8 cellular contexts compared by ENCODE assay signal in genomic region chr9:110255417-110256141, GRCh38. TPM values are rescaled to one million over a fixed set of nuclear protein-coding genes. Genes with fewer than 3 reads are reported as not detected.
DNase-seq lines count a peak whose midpoint lies in the region; ATAC-seq and TF ChIP-seq lines count a peak whose summit lies in the region.

No MANE protein-coding gene starts in this region.

- TF ChIP-seq EP300 in SK-N-SH (IDR thresholded peaks at IDR 0.05; ENCODE audit: borderline replicate concordance in 1 of 2, low read depth in 1 of 2, low read length in 1 of 2) = no peak

- peak overlapping the region; percentile 75; the same call in 1 of the 2 replicates for H2AFZ ChIP-seq in SK-N-SH (ENCODE audit: low read depth)

- peaks cover 36% of the 10 kb centered on the region for H4K20me1 ChIP-seq in SK-N-SH (ENCODE audit: insufficient read depth)

- TF ChIP-seq POLR2A in prostate gland (IDR thresholded peaks at IDR 0.05) = peak; percentile 53

- TF ChIP-seq CTCF in SK-N-SH (IDR thresholded peaks at IDR 0.05) = no peak
- TF ChIP-seq CTCF in left ventricle myocardium inferior (IDR thresholded peaks at IDR 0.05; ENCODE audit: borderline replicate concordance) = peak; percentile 9
- TF ChIP-seq CTCF in prostate gland (IDR thresholded peaks at IDR 0.05) = no peak

- DNase-seq in C1 segment of cervical spinal cord (lab: John Stamatoyannopoulos, UW) (peak in 10 of 14 donors; percentile 4 to 71 (median 50)), SK-N-SH (peak; percentile 55), amniotic epithelial cell (ENCODE audit: low read depth) (peak; percentile 24), left ventricle myocardium inferior (peak; percentile 47), prostate gland (ENCODE audit: low spot score) (peak; percentile 55), NCI-H128 (lab: John Stamatoyannopoulos, UW; ENCODE audit: unreplicated experiment) (no peak)

- intact Hi-C loops in left ventricle myocardium inferior (cut with micrococcal nuclease) = no loop called here
- intact Hi-C loops in prostate gland (cut with DNase I) = loop anchor here (10.0 kb wide), 1 partner anchor 71 kb away; no protein-coding TSS in a partner anchor

- no peak for TF ChIP-seq RAD21 in SK-N-SH (IDR thresholded peaks at IDR 0.05; ENCODE audit: low read length)

- 1% methylated on average over 15 of the region's 54 CpGs for WGBS in SK-N-SH (ENCODE audit: low lambda C conversion rate)
- 0% methylated on average over 28 of the region's 54 CpGs for WGBS in prostate gland

- H3K79me2 ChIP-seq in SK-N-SH (ENCODE audit: insufficient read depth) = peaks cover 57% of the 10 kb centered on the region

- peak; percentile 28 for ATAC-seq in GM19395 (IDR thresholded peaks at IDR 0.05; ENCODE audit: unreplicated experiment)
- ATAC-seq in HG03469 (IDR thresholded peaks at IDR 0.05; ENCODE audit: unreplicated experiment) = peak; percentile 11

- H3K27ac ChIP-seq in SK-N-SH (ENCODE audit: low read depth in 2 of 2, low read length in 1 of 2) (peak overlapping the region; percentile 72 to 85), left ventricle myocardium inferior (replicated peaks) (peak overlapping the region; percentile 92), prostate gland (peak overlapping the region; percentile 89 to 92)

- CTCF ChIA-PET in SK-N-SH (lab: Yijun Ruan, JAX) = interaction anchor here (1.7 kb wide), 1 partner anchor 38 kb away, joined by 4 read pairs; no protein-coding TSS in a partner anchor

- POLR2A ChIA-PET in SK-N-SH (lab: Yijun Ruan, JAX) = interaction anchor here (0.9 kb wide), 1 partner anchor 9 kb away, joined by 3 read pairs; no protein-coding TSS in a partner anchor

- H3K9me3 ChIP-seq in SK-N-SH (no peaks in the 10 kb centered on the region), left ventricle myocardium inferior (replicated peaks) (no peaks in the 10 kb centered on the region), prostate gland (no peaks in the 10 kb centered on the region)

- H3F3A ChIP-seq in SK-N-SH (replicated peaks; ENCODE audit: insufficient read depth) = no peaks in the 10 kb centered on the region

- H3K4me1 ChIP-seq in SK-N-SH (ENCODE audit: control insufficient read depth in 1 of 2, insufficient read depth in 2 of 2, low read depth in 1 of 2, low read length in 1 of 2) (peaks cover 17 to 21% of the 10 kb centered on the region in 2 experiments; a peak in 3 of 4 replicates), left ventricle myocardium inferior (peaks cover 41% of the 10 kb centered on the region), prostate gland (replicated peaks) (no peaks in the 10 kb centered on the region)

- H3K9me2 ChIP-seq in SK-N-SH = no peaks in the 10 kb centered on the region

- peak overlapping the region; percentile 89 for H3K4me2 ChIP-seq in SK-N-SH

- no peaks in the 10 kb centered on the region for H3K27me3 ChIP-seq in SK-N-SH (ENCODE audit: insufficient read depth)
- no peaks in the 10 kb centered on the region for H3K27me3 ChIP-seq in left ventricle myocardium inferior (ENCODE audit: low read depth)
- no peaks in the 10 kb centered on the region for H3K27me3 ChIP-seq in prostate gland (replicated peaks; ENCODE audit: insufficient read depth)

- H3K4me3 ChIP-seq in SK-N-SH (ENCODE audit: low read depth in 2 of 2, low read length in 1 of 2) (peak overlapping the region; percentile 79 to 93), left ventricle myocardium inferior (peak overlapping the region; percentile 94), prostate gland (peak overlapping the region; percentile 84 to 95)

- peak overlapping the region; percentile 82 for H3K9ac ChIP-seq in SK-N-SH

- H3K36me3 ChIP-seq in SK-N-SH (replicated peaks in 1 of 2; ENCODE audit: control insufficient read depth in 1 of 2, insufficient read depth in 2 of 2, low read length in 1 of 2) (peaks cover 3 to 7% of the 10 kb centered on the region in 2 experiments), left ventricle myocardium inferior (peaks cover 3% of the 10 kb centered on the region), prostate gland (no peaks in the 10 kb centered on the region)

TF ChIP-seq in SK-N-SH, 30 proteins besides CTCF, POLR2A, EP300 and RAD21:
- no peak for TF ChIP-seq MEF2A (IDR thresholded peaks at IDR 0.05; ENCODE audit: borderline replicate concordance, low read depth)
- TF ChIP-seq CHD2 (IDR thresholded peaks at IDR 0.05; ENCODE audit: low read length, partially characterized antibody) = no peak
- TF ChIP-seq SMC3 (IDR thresholded peaks at IDR 0.05; ENCODE audit: low read depth, low read length) = no peak
- TF ChIP-seq YY1 (IDR thresholded peaks at IDR 0.05; ENCODE audit: low read depth) = no peak
- no peak for TF ChIP-seq ZBTB33 (IDR thresholded peaks at IDR 0.05; ENCODE audit: borderline replicate concordance, low read depth)
- no peak for TF ChIP-seq FOXJ3 (CRISPR knock-in tag; IDR thresholded peaks at IDR 0.05)
- peak; percentile 49; the same call in 1 of the 2 replicates for TF ChIP-seq GABPA (IDR thresholded peaks at IDR 0.05; ENCODE audit: low read depth)
- no peak for TF ChIP-seq NRF1 (IDR thresholded peaks at IDR 0.05; ENCODE audit: low read depth, low read length)
- no peak for TF ChIP-seq RXRA (IDR thresholded peaks at IDR 0.05; ENCODE audit: borderline replicate concordance, low read depth)
- TF ChIP-seq TAF1 (IDR thresholded peaks at IDR 0.05; ENCODE audit: borderline replicate concordance, low read depth, low read length) = no peak
- 0 out of 2 replicates have a peak, but pooled peaks have one; percentile 10 for TF ChIP-seq RCOR1 (IDR thresholded peaks at IDR 0.05; ENCODE audit: low read length)
- TF ChIP-seq MAX (IDR thresholded peaks at IDR 0.05; ENCODE audit: low read depth) = peak; percentile 33; the same call in 1 of the 2 replicates
- no peak for TF ChIP-seq REST (IDR thresholded peaks at IDR 0.05; ENCODE audit: low read depth, low read length)
TF ChIP-seq in SK-N-SH: peak in this region for 3.

RNA-seq across cellular contexts. Expression of gene TXN, which starts 0.7 kb away (rescaled TPM):
- polyA plus RNA-seq in SK-N-SH (2012; rRNA removed) = 281 and 362 TPM in 2 replicates
- polyA plus RNA-seq in SK-N-SH (2012; cell fraction: cytosol; rRNA removed) = 419 and 521 TPM in 2 replicates
- polyA plus RNA-seq in SK-N-SH (2012; cell fraction: nucleus; rRNA removed) = 63.0 and 92.7 TPM in 2 replicates
- 51.4 TPM for total RNA-seq in left ventricle myocardium inferior
- 100 to 1,000 TPM in 1 of 2 donors, 10 to 100 TPM in 1; 56.9 to 164 TPM for total RNA-seq in prostate gland

RNA-seq across cellular contexts. Expression of gene C9orf152, which starts 47.6 kb away (rescaled TPM):
- not detected in 2 replicates for polyA plus RNA-seq in SK-N-SH (2012; rRNA removed)
- polyA plus RNA-seq in SK-N-SH (2012; cell fraction: cytosol; rRNA removed) = not detected in 2 replicates
- polyA plus RNA-seq in SK-N-SH (2012; cell fraction: nucleus; rRNA removed) = not detected in 2 replicates
- total RNA-seq in left ventricle myocardium inferior (not detected), prostate gland (10 to 100 TPM in 1 of 2 donors, 1 to 10 TPM in 1; 9.0 to 32.6 TPM)

Comparison
In these comparisons a context has a peak if more than half of its experiments do, and no peak if none do; other contexts are left out.
1. RNA of gene C9orf152, which starts 47.6 kb away (total RNA-seq): 9.0 to 32.6 TPM in prostate gland; not detected in left ventricle myocardium inferior (single experiment); every median in the first group is over 10 times any median in the second.
2. Peak in every context shown above with its lines, with median percentiles within 50 percentile points of each other: H3K27ac ChIP-seq and H3K4me3 ChIP-seq.